Comparison of ENCODE assay signal across 23 cellular contexts in the genomic region with DNA sequence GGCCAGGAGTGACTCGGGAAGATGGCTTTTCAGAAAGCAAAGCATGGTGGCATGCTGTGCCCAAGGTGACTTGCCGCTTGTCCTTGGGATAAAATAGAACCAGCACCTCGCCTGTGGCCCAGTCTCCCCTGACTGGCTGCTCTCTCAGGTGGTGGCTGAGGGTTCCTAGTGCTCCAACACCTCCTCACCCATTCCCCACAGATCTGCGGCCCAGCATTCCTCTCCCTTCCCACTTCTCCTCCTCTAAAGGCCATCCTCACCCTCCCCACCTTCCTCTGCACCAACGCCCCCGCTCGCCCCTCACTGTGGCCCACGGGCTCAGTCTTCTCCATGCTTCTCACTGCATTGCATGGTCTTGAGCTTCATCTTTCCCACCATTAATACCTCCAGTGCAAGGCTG.
DNase-seq lines count a peak whose midpoint lies in the region; ATAC-seq and TF ChIP-seq lines count a peak whose summit lies in the region.
"Had no signal": no experiment of that assay in that cellular context is flagged by ENCODE, and none has a peak within 500 bp of the region (broad histone marks: within the 10 kb centered on the region; RNA-seq: fewer than 3 reads in every experiment).

No MANE protein-coding gene starts in this region.

- TF ChIP-seq CTCF in GM23338 (conservative IDR thresholded peaks at IDR 0.05; ENCODE audit: low read depth in 2 of 2) = no peak
- no peak for TF ChIP-seq CTCF in Panc1 (IDR thresholded peaks at IDR 0.05)
- no peak for TF ChIP-seq CTCF in neural crest cell (conservative IDR thresholded peaks at IDR 0.05)
- no peak for TF ChIP-seq CTCF in upper lobe of right lung (IDR thresholded peaks at IDR 0.05)

- ATAC-seq in GM23338 (no peak), Panc1 (no peak), upper lobe of right lung (peak; percentile 11)
- ATAC-seq in activated CD4-positive, alpha-beta T cell treated with anti-CD3 and anti-CD28 coated beads for 36 hours = no peak
- no peak for ATAC-seq in naive thymus-derived CD8-positive, alpha-beta T cell
- ATAC-seq: A549 had no signal

- H3K4me1 Mint-ChIP-seq in GM23338 = peaks cover 30% of the 10 kb centered on the region
- peaks cover 28% of the 10 kb centered on the region for H3K4me1 Mint-ChIP-seq in neural crest cell
- no peaks in the 10 kb centered on the region for H3K4me1 Mint-ChIP-seq in activated CD4-positive, alpha-beta T cell treated with anti-CD3 and anti-CD28 coated beads for 36 hours
- H3K4me1 Mint-ChIP-seq in naive thymus-derived CD8-positive, alpha-beta T cell = peaks cover 0 to 27% (median 0%) of the 10 kb centered on the region in 4 donors

- no peak overlapping the region for H2AFZ ChIP-seq in GM23338
- H2AFZ ChIP-seq: GM23248, PC-9 had no signal

- DNase-seq in GM23338 (ENCODE audit: low spot score) (no peak), Panc1 (ENCODE audit: low read depth, low spot score) (no peak), neural crest cell (ENCODE audit: low read depth, low spot score) (no peak), upper lobe of right lung (peak; percentile 42), cerebellar cortex (ENCODE audit: low spot score) (no peak)
- DNase-seq in activated CD4-positive, alpha-beta T cell treated with anti-CD3 and anti-CD28 coated beads for 36 hours = no peak
- DNase-seq in naive thymus-derived CD8-positive, alpha-beta T cell = no peak
- DNase-seq: AML-193, DMS153, GM23248, HCEC 1CT, MM.1S, NCI-H1694, NCI-H2029 treated with DMSO at 0.1 percent for 48 hours, NCI-H526 treated with DMSO at 0.1 percent for 48 hours, PC-9, Right ventricle myocardium superior, RPMI8226 had no signal

- POLR2A ChIA-PET in Panc1 (lab: Charles Lee) = no interaction called here
- POLR2A ChIA-PET in activated CD4-positive, alpha-beta T cell treated with anti-CD3 and anti-CD28 coated beads for 36 hours (lab: Charles Lee) = no interaction called here
- POLR2A ChIA-PET in naive thymus-derived CD8-positive, alpha-beta T cell (lab: Charles Lee) = no interaction called here

- H3K27me3 ChIP-seq in GM23338 (ENCODE audit: insufficient read depth) (no peaks in the 10 kb centered on the region), Panc1 (ENCODE audit: control insufficient read depth, insufficient read depth, low read length) (no peaks in the 10 kb centered on the region), upper lobe of right lung (no peaks in the 10 kb centered on the region)
- H3K27me3 ChIP-seq: SJSA1 had no signal

- no peak overlapping the region for H3K4me2 ChIP-seq in GM23338
- H3K4me2 ChIP-seq: A549, KMS-11, PC-9 had no signal

- BruUV-seq in Panc1 (replicated peaks; lab: Mats Ljungman, UMichigan) = no TSS peak

- peaks cover 23% of the 10 kb centered on the region for H3K36me3 Mint-ChIP-seq in GM23338 (ENCODE audit: low read depth)
- H3K36me3 Mint-ChIP-seq in neural crest cell (ENCODE audit: low read depth) = no peaks in the 10 kb centered on the region
- no peaks in the 10 kb centered on the region for H3K36me3 Mint-ChIP-seq in activated CD4-positive, alpha-beta T cell treated with anti-CD3 and anti-CD28 coated beads for 36 hours (ENCODE audit: low read depth)
- H3K36me3 Mint-ChIP-seq in naive thymus-derived CD8-positive, alpha-beta T cell = no peaks in the 10 kb centered on the region
- H3K36me3 Mint-ChIP-seq: IgD-negative memory B cell had no signal

- H4K20me1 ChIP-seq in GM23338 (replicated peaks; ENCODE audit: insufficient read depth) = no peaks in the 10 kb centered on the region

- H3K36me3 ChIP-seq in GM23338 (ENCODE audit: insufficient read depth) = no peaks in the 10 kb centered on the region
- H3K36me3 ChIP-seq in Panc1 (ENCODE audit: control insufficient read depth, insufficient read depth, low read length) = no peaks in the 10 kb centered on the region
- H3K36me3 ChIP-seq in upper lobe of right lung = no peaks in the 10 kb centered on the region
- H3K36me3 ChIP-seq: SJSA1 had no signal

- in situ Hi-C loops in Panc1 (cut with HindIII; ENCODE audit: low pct_unique_long_range_greater_than_20kb, low sequenced_read_pairs) = no loop called here

- intact Hi-C loops in Panc1 (cut with micrococcal nuclease; ENCODE audit: unreplicated experiment) (no loop called here), upper lobe of right lung (cut with DNase I) (no loop called here)
- intact Hi-C loops in activated CD4-positive, alpha-beta T cell treated with anti-CD3 and anti-CD28 coated beads for 36 hours (cut with DNase I, micrococcal nuclease) = no loop called here

- no peaks in the 10 kb centered on the region for H3F3A ChIP-seq in GM23338 (replicated peaks; ENCODE audit: low read depth)

- H3K4me3 Mint-ChIP-seq in GM23338 (no peak overlapping the region), neural crest cell (no peak overlapping the region)
- H3K4me3 Mint-ChIP-seq in activated CD4-positive, alpha-beta T cell treated with anti-CD3 and anti-CD28 coated beads for 36 hours = no peak overlapping the region
- no peak overlapping the region for H3K4me3 Mint-ChIP-seq in naive thymus-derived CD8-positive, alpha-beta T cell

- H3K9me3 ChIP-seq in Panc1 (ENCODE audit: control insufficient read depth, insufficient read depth, low read depth, low read length) (no peaks in the 10 kb centered on the region), upper lobe of right lung (no peaks in the 10 kb centered on the region)
- H3K9me3 ChIP-seq: A549, SJSA1 had no signal

- H3K9me3 Mint-ChIP-seq in GM23338 (no peaks in the 10 kb centered on the region), neural crest cell (no peaks in the 10 kb centered on the region)
- H3K9me3 Mint-ChIP-seq in activated CD4-positive, alpha-beta T cell treated with anti-CD3 and anti-CD28 coated beads for 36 hours (ENCODE audit: low read depth) = no peaks in the 10 kb centered on the region
- peaks cover 0 to 4% (median 0%) of the 10 kb centered on the region in 9 donors for H3K9me3 Mint-ChIP-seq in naive thymus-derived CD8-positive, alpha-beta T cell

- no peak overlapping the region for H3K4me3 ChIP-seq in GM23338
- H3K4me3 ChIP-seq in Panc1 (ENCODE audit: low read depth in 2 of 2, low read length in 2 of 2) = no peak overlapping the region
- H3K4me3 ChIP-seq in upper lobe of right lung = no peak overlapping the region
- H3K4me3 ChIP-seq: A549, GM23248, PC-9, SJSA1 had no signal

- CTCF ChIA-PET in Panc1 (lab: Charles Lee) = no interaction called here
- CTCF ChIA-PET in activated CD4-positive, alpha-beta T cell treated with anti-CD3 and anti-CD28 coated beads for 36 hours (lab: Charles Lee) = interaction anchor here (0.8 kb wide), 1 partner anchor 18 kb away, joined by 3 read pairs; no protein-coding TSS in a partner anchor

- 0 out of 2 replicates have a peak, but pooled peaks cover 4% of the 10 kb centered on the region for H3K79me2 ChIP-seq in GM23338 (replicated peaks; ENCODE audit: insufficient read depth)

- H3K27ac ChIP-seq in GM23338 (ENCODE audit: low read depth) = no peak overlapping the region
- H3K27ac ChIP-seq in Panc1 (ENCODE audit: low read length) = peak overlapping the region; percentile 84; the same call in 1 of the 2 replicates
- H3K27ac ChIP-seq in upper lobe of right lung = no peak overlapping the region
- H3K27ac ChIP-seq: A549, C4-2B, GM23248, KMS-11, PC-9, SJSA1 had no signal

- peaks cover 10% of the 10 kb centered on the region for H3K27me3 Mint-ChIP-seq in GM23338 (ENCODE audit: insufficient read depth, low read depth, poor library complexity)
- peaks cover 6% of the 10 kb centered on the region for H3K27me3 Mint-ChIP-seq in neural crest cell (ENCODE audit: low read depth)
- H3K27me3 Mint-ChIP-seq in activated CD4-positive, alpha-beta T cell treated with anti-CD3 and anti-CD28 coated beads for 36 hours = peaks cover 10% of the 10 kb centered on the region
- H3K27me3 Mint-ChIP-seq in naive thymus-derived CD8-positive, alpha-beta T cell = peaks cover 5 to 18% (median 16%) of the 10 kb centered on the region in 5 donors

- H3K4me1 ChIP-seq in GM23338 (ENCODE audit: insufficient read depth) = peaks cover 24% of the 10 kb centered on the region
- peaks cover 7% of the 10 kb centered on the region; the same call in 1 of the 2 replicates for H3K4me1 ChIP-seq in Panc1 (ENCODE audit: control insufficient read depth, insufficient read depth, low read length)
- H3K4me1 ChIP-seq in upper lobe of right lung = no peaks in the 10 kb centered on the region
- H3K4me1 ChIP-seq: A549 had no signal

- peak overlapping the region; percentile 16; the same call in 1 of the 2 replicates for H3K27ac Mint-ChIP-seq in GM23338
- peak overlapping the region; percentile 40 for H3K27ac Mint-ChIP-seq in neural crest cell (ENCODE audit: unreplicated experiment)
- H3K27ac Mint-ChIP-seq in activated CD4-positive, alpha-beta T cell treated with anti-CD3 and anti-CD28 coated beads for 36 hours = no peak overlapping the region
- peak overlapping the region in 1 of 10 donors; percentile 37 for H3K27ac Mint-ChIP-seq in naive thymus-derived CD8-positive, alpha-beta T cell
- H3K27ac Mint-ChIP-seq: IgD-negative memory B cell had no signal

- no peaks in the 10 kb centered on the region for H3K9me2 ChIP-seq in GM23338 (ENCODE audit: insufficient read depth)

TF ChIP-seq in GM23338, 12 proteins besides CTCF, POLR2A, EP300 and RAD21 (continues in another document):
- TF ChIP-seq, protein P1, sequence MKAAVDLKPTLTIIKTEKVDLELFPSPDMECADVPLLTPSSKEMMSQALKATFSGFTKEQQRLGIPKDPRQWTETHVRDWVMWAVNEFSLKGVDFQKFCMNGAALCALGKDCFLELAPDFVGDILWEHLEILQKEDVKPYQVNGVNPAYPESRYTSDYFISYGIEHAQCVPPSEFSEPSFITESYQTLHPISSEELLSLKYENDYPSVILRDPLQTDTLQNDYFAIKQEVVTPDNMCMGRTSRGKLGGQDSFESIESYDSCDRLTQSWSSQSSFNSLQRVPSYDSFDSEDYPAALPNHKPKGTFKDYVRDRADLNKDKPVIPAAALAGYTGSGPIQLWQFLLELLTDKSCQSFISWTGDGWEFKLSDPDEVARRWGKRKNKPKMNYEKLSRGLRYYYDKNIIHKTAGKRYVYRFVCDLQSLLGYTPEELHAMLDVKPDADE (IDR thresholded peaks at IDR 0.05) = no peak
